In genomic region chr15:84761534-84762190, GRCh38 we compare ENCODE assay signal across 2 cellular contexts.
TF ChIP-seq lines count a peak whose summit lies in the region.

No MANE protein-coding gene starts in this region.

TF ChIP-seq in A549, 52 proteins besides CTCF, POLR2A, EP300 and RAD21:
- TF ChIP-seq JUNB (IDR thresholded peaks at IDR 0.05) = no peak
- TF ChIP-seq FOSL2 (IDR thresholded peaks at IDR 0.05) = no peak
- TF ChIP-seq FOSL2 (CRISPR knock-in tag; IDR thresholded peaks at IDR 0.05) = peak; percentile 43
- no peak for TF ChIP-seq KDM1A (IDR thresholded peaks at IDR 0.05; ENCODE audit: low read depth)
TF ChIP-seq in A549: peak in this region for 1.

TF ChIP-seq in GM12878, 131 proteins besides CTCF, POLR2A, EP300 and RAD21:
- TF ChIP-seq PAX5 (IDR thresholded peaks at IDR 0.05; ENCODE audit: borderline replicate concordance, low read depth, low read length) (0 out of 2 replicates have a peak, but pooled peaks have one; percentile 8), NRF1 (conservative IDR thresholded peaks at IDR 0.05; ENCODE audit: low read depth, low read length) (no peak), HCFC1 (IDR thresholded peaks at IDR 0.05; ENCODE audit: low read length) (no peak), ZNF592 (IDR thresholded peaks at IDR 0.05) (no peak), PKNOX1 (IDR thresholded peaks at IDR 0.05) (0 out of 2 replicates have a peak, but pooled peaks have one; percentile 29), CEBPB (IDR thresholded peaks at IDR 0.05; ENCODE audit: borderline replicate concordance in 1 of 2, low read depth in 2 of 2, low read length in 2 of 2) (0 out of 4 replicates have a peak, but pooled peaks of 1 of the 2 experiments have one; percentile 10), FOXK2 (IDR thresholded peaks at IDR 0.05) (no peak), NR2F1 (conservative IDR thresholded peaks at IDR 0.05) (no peak), ZSCAN29 (IDR thresholded peaks at IDR 0.05) (no peak), NFIC (IDR thresholded peaks at IDR 0.05; ENCODE audit: low read depth, low read length) (peak; percentile 13; the same call in 1 of the 2 replicates), ZNF687 (IDR thresholded peaks at IDR 0.05) (0 out of 2 replicates have a peak, but pooled peaks have one; percentile 17), ZBTB33 (IDR thresholded peaks at IDR 0.05) (no peak), E2F8 (IDR thresholded peaks at IDR 0.05; ENCODE audit: low read depth, partially characterized antibody) (no peak), IKZF1 (conservative IDR thresholded peaks at IDR 0.05) (no peak), ATF3 (IDR thresholded peaks at IDR 0.05; ENCODE audit: borderline replicate concordance, extremely low read depth, low read depth, low read length) (no peak), RELA (IDR thresholded peaks at IDR 0.05; ENCODE audit: borderline replicate concordance, partially characterized antibody) (peak; percentile 43), SP1 (IDR thresholded peaks at IDR 0.05; ENCODE audit: low read depth, low read length) (no peak), JUNB (IDR thresholded peaks at IDR 0.05) (peak; percentile 54), BCL3 (IDR thresholded peaks at IDR 0.05; ENCODE audit: borderline replicate concordance, insufficient read depth, low read depth, low read length, poor library complexity, severe bottlenecking) (no peak), IKZF2 (IDR thresholded peaks at IDR 0.05) (peak; percentile 19 to 42; a peak in 1 of 4 replicates), FOXM1 (IDR thresholded peaks at IDR 0.05; ENCODE audit: low read depth, low read length) (no peak), HDGF (IDR thresholded peaks at IDR 0.05) (no peak), ZNF24 (IDR thresholded peaks at IDR 0.05) (no peak), JUND (IDR thresholded peaks at IDR 0.05; ENCODE audit: low read depth, low read length) (no peak), FOS (IDR thresholded peaks at IDR 0.05; ENCODE audit: borderline replicate concordance, extremely low read depth, insufficient read length) (no peak)
TF ChIP-seq in GM12878: peak in this region for 8.
